8 cellular contexts compared by ENCODE assay signal in genomic region chr4:175139205-175139604, GRCh38.
"Had no signal": no experiment of that assay in that cellular context is flagged by ENCODE, and none has a peak within 500 bp of the region (broad histone marks: within the 10 kb centered on the region; RNA-seq: fewer than 3 reads in every experiment).

No MANE protein-coding gene starts in this region.

- H3K9ac ChIP-seq: KMS-11 had no signal

- H3K4me3 ChIP-seq: K562 had no signal

- H3K27me3 Mint-ChIP-seq: IgD-negative memory B cell had no signal

- ATAC-seq: HepG2, K562 had no signal

- H3K27ac ChIP-seq: HL-60, KMS-11 had no signal

- H3K27ac Mint-ChIP-seq: IgD-negative memory B cell had no signal

- H3K4me3 Mint-ChIP-seq: IgD-negative memory B cell had no signal

- H3K4me2 ChIP-seq: KMS-11 had no signal

- DNase-seq: IMR-90, KBM-7, KG1 had no signal
